In the genomic region with DNA sequence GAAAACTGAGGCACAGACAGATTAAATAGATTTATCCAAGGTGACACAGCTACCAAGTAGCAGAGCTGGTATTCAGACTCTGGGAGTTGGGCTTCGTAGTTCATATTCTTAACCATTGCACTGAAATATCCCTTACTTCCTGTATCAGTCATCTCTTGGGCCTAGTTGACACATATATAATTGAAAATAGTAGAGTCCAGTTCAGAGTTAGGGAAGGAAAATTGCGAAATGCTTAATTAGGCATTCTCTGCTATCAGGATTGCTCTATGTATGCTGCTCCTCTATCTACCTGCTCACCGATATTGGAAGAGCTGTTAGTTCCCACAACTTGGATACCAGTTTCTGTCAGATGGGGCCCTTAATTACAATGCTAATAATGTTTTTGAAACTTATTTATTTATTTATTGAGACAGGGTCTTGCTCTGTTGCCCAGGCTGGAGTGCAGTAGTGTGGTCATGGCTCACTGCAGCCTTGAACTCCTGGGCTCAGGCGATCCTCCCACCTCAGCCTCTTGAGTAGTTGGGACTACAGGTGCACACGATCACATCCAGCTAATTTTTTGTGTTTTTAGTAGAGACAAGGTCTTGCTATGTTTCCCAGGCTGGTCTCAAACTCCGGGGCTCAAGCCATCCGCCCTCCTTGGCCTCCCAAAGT, we compare ENCODE assay signal across 2 cellular contexts.
A peak's percentile ranks its signal among the peaks of the same experiment; 100 is the strongest.
TF ChIP-seq lines count a peak whose summit lies in the region.

No MANE protein-coding gene starts in this region.

TF ChIP-seq in Ishikawa, 13 proteins besides CTCF, POLR2A, EP300 and RAD21:
- TF ChIP-seq CEBPB (IDR thresholded peaks at IDR 0.05): peak; percentile 34; the same call in 1 of the 2 replicates
- no peak for TF ChIP-seq CREB1 (IDR thresholded peaks at IDR 0.05; ENCODE audit: low read depth)

TF ChIP-seq in GM12878, 131 proteins besides CTCF, POLR2A, EP300 and RAD21:
- TF ChIP-seq, protein P1, sequence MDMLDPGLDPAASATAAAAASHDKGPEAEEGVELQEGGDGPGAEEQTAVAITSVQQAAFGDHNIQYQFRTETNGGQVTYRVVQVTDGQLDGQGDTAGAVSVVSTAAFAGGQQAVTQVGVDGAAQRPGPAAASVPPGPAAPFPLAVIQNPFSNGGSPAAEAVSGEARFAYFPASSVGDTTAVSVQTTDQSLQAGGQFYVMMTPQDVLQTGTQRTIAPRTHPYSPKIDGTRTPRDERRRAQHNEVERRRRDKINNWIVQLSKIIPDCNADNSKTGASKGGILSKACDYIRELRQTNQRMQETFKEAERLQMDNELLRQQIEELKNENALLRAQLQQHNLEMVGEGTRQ (IDR thresholded peaks at IDR 0.05; ENCODE audit: borderline replicate concordance, low read depth, low read length): no peak
- TF ChIP-seq POU2F2 (IDR thresholded peaks at IDR 0.05; ENCODE audit: borderline replicate concordance, low read depth, low read length): no peak
- no peak for TF ChIP-seq RELB (IDR thresholded peaks at IDR 0.05; ENCODE audit: low read depth)
- no peak for TF ChIP-seq SMC3 (IDR thresholded peaks at IDR 0.05; ENCODE audit: borderline replicate concordance, low read length)
- TF ChIP-seq, protein P2, sequence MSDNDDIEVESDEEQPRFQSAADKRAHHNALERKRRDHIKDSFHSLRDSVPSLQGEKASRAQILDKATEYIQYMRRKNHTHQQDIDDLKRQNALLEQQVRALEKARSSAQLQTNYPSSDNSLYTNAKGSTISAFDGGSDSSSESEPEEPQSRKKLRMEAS (IDR thresholded peaks at IDR 0.05; ENCODE audit: low read depth, low read length): no peak
- no peak for TF ChIP-seq SRF (IDR thresholded peaks at IDR 0.05; ENCODE audit: low read depth in 2 of 2, low read length in 2 of 2)
- no peak for TF ChIP-seq CHD2 (IDR thresholded peaks at IDR 0.05; ENCODE audit: borderline replicate concordance, low read depth, low read length)
- TF ChIP-seq ETV6 (conservative IDR thresholded peaks at IDR 0.05 in 1 of 2, IDR thresholded peaks at IDR 0.05 in 1 of 2; ENCODE audit: borderline replicate concordance in 1 of 2, low read depth in 1 of 2): no peak
- TF ChIP-seq BACH1 (IDR thresholded peaks at IDR 0.05; ENCODE audit: borderline replicate concordance): no peak
- TF ChIP-seq, protein P3, sequence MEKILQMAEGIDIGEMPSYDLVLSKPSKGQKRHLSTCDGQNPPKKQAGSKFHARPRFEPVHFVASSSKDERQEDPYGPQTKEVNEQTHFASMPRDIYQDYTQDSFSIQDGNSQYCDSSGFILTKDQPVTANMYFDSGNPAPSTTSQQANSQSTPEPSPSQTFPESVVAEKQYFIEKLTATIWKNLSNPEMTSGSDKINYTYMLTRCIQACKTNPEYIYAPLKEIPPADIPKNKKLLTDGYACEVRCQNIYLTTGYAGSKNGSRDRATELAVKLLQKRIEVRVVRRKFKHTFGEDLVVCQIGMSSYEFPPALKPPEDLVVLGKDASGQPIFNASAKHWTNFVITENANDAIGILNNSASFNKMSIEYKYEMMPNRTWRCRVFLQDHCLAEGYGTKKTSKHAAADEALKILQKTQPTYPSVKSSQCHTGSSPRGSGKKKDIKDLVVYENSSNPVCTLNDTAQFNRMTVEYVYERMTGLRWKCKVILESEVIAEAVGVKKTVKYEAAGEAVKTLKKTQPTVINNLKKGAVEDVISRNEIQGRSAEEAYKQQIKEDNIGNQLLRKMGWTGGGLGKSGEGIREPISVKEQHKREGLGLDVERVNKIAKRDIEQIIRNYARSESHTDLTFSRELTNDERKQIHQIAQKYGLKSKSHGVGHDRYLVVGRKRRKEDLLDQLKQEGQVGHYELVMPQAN (conservative IDR thresholded peaks at IDR 0.05): no peak
